ENCODE assay signal across 14 cellular contexts in genomic region chr20:8400461-8400860, GRCh38.
"Had no signal": no experiment of that assay in that cellular context is flagged by ENCODE, and none has a peak within 500 bp of the region (broad histone marks: within the 10 kb centered on the region; RNA-seq: fewer than 3 reads in every experiment).

No MANE protein-coding gene starts in this region.

- H3K27ac Mint-ChIP-seq: activated naive CD8-positive, alpha-beta T cell treated with anti-CD3 and anti-CD28 coated beads, Interleukin-2, amount 10 ng/mL, durations not matched to agents 7 days and 5 days; endodermal cell had no signal

- H3K36me3 Mint-ChIP-seq: activated naive CD8-positive, alpha-beta T cell treated with anti-CD3 and anti-CD28 coated beads, Interleukin-2, amount 10 ng/mL, durations not matched to agents 7 days and 5 days had no signal

- DNase-seq: activated gamma-delta T cell treated with Interleukin-2 at 50 U/mL for 16 hours; activated naive CD8-positive, alpha-beta T cell treated with anti-CD3 and anti-CD28 coated beads, Interleukin-2, amount 10 ng/mL, durations not matched to agents 7 days and 5 days; activated T-cell treated with anti-CD3 and anti-CD28 coated beads, Interleukin-2, amount 50 U/mL, for 1 hour; aorta; endodermal cell; erythroblast; retina; stimulated activated CD4-positive, alpha-beta T cell treated with anti-CD3 and anti-CD28 coated beads, Interleukin-4, amount 100 ng/mL, for 4 hours; stomach; tibial artery had no signal

- H3K27me3 ChIP-seq: breast epithelium, hepatocyte, stomach, tibial artery, vagina had no signal

- H3K4me2 ChIP-seq: hepatocyte had no signal

- H3K9me3 Mint-ChIP-seq: activated naive CD8-positive, alpha-beta T cell treated with anti-CD3 and anti-CD28 coated beads, Interleukin-2, amount 10 ng/mL, durations not matched to agents 7 days and 5 days had no signal

- H3K36me3 ChIP-seq: breast epithelium, stomach, tibial artery, vagina had no signal

- H3K27ac ChIP-seq: breast epithelium, hepatocyte, stomach, tibial artery, vagina had no signal

- H2AFZ ChIP-seq: hepatocyte had no signal

- H3K4me3 Mint-ChIP-seq: activated naive CD8-positive, alpha-beta T cell treated with anti-CD3 and anti-CD28 coated beads, Interleukin-2, amount 10 ng/mL, durations not matched to agents 7 days and 5 days; endodermal cell had no signal

- H3K4me3 ChIP-seq: breast epithelium, hepatocyte, skin epidermis, stomach, tibial artery, vagina had no signal

- H3K79me2 ChIP-seq: hepatocyte had no signal

- H3K9me3 ChIP-seq: breast epithelium, stomach, tibial artery, vagina had no signal

- H3K4me1 ChIP-seq: breast epithelium, tibial artery, vagina had no signal
